In the genomic region with DNA sequence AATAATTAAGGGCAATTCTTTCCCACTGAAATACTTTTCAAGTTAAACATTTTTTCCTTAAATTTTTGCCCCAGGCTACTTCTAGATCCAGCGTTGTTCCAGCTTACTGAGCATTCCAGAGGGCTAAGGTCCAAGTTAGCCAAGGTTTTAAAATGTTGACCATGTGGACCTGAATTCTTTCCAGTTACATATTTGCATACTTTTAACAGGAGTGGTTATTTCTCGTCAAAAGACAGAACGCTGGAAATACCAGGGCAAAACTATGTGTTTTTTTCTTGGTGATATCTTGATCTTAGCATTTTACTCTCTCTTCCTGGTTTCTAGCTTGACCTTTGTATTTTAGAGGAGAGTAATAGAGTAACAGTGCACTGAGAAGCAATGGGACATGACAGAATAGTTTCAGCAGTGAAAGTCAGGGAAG, we compare ENCODE assay signal across 10 cellular contexts. TPM values are rescaled to one million over a fixed set of nuclear protein-coding genes. Genes with fewer than 3 reads are reported as not detected.
A peak's percentile ranks its signal among the peaks of the same experiment; 100 is the strongest.
DNase-seq lines count a peak whose midpoint lies in the region; ATAC-seq, FAIRE-seq and TF ChIP-seq lines count a peak whose summit lies in the region.
"Had no signal": no experiment of that assay in that cellular context is flagged by ENCODE, and none has a peak within 500 bp of the region (broad histone marks: within the 10 kb centered on the region; RNA-seq: fewer than 3 reads in every experiment).

No MANE protein-coding gene starts in this region.

- H3K4me1 Mint-ChIP-seq in CD4-positive, alpha-beta memory T cell = peaks cover 2 to 10% (median 6%) of the 10 kb centered on the region in 4 donors

- H3K27ac ChIP-seq in K562 (ENCODE audit: extremely low read depth, low read depth, low read length) = no peak overlapping the region
- H3K27ac ChIP-seq in thyroid gland = peak overlapping the region; percentile 72 to 91 (median 83)
- no peak overlapping the region for H3K27ac ChIP-seq in suprapubic skin
- H3K27ac ChIP-seq in CD4-positive, alpha-beta memory T cell (ENCODE audit: low read depth, low read length) = no peak overlapping the region

- H3K79me2 ChIP-seq in K562 (ENCODE audit: control insufficient read depth, insufficient read depth, low read length) = no peaks in the 10 kb centered on the region

- in situ Hi-C loops in K562 (cut with MboI) = no loop called here

- H3K9ac ChIP-seq in K562 (ENCODE audit: insufficient read depth in 1 of 2, low read depth in 2 of 2, low read length in 2 of 2) = no peak overlapping the region

- peaks cover 0 to 8% of the 10 kb centered on the region in 2 experiments; a peak in 3 of 5 replicates for H3K4me1 ChIP-seq in K562 (replicated peaks in 1 of 2; ENCODE audit: control insufficient read depth in 2 of 2, insufficient read depth in 2 of 2, low read length in 2 of 2)
- H3K4me1 ChIP-seq in thyroid gland = peaks cover 18 to 40% of the 10 kb centered on the region in 2 donors
- H3K4me1 ChIP-seq in suprapubic skin = peaks cover 8% of the 10 kb centered on the region
- no peaks in the 10 kb centered on the region for H3K4me1 ChIP-seq in CD4-positive, alpha-beta memory T cell (ENCODE audit: insufficient read depth, low read length)

- no peak overlapping the region for H3K4me3 Mint-ChIP-seq in CD4-positive, alpha-beta memory T cell

- no peaks in the 10 kb centered on the region for H3K36me3 Mint-ChIP-seq in CD4-positive, alpha-beta memory T cell

- WGBS in K562 (ENCODE audit: insufficient coverage, low coverage, missing lambda C conversion rate) = 13% methylated on average over 3 of the region's 3 CpGs
- 19 to 20% methylated on average over 3 of the region's 3 CpGs for WGBS in thyroid gland, 2 donors
- 30% methylated on average over 3 of the region's 3 CpGs for WGBS in suprapubic skin

- peak overlapping the region; percentile 76 for H2AFZ ChIP-seq in K562 (ENCODE audit: low read depth, low read length)

- peak; percentile 83 for FAIRE-seq in H54 (lab: Jason Lieb, UNC)
- no peak for FAIRE-seq in K562 (lab: Jason Lieb, UNC)

- TF ChIP-seq EP300 in K562 (IDR thresholded peaks at IDR 0.05; ENCODE audit: low read length) = no peak
- TF ChIP-seq EP300 in suprapubic skin (IDR thresholded peaks at IDR 0.05) = no peak

- H3K4me3 ChIP-seq in K562 (no peak overlapping the region), thyroid gland (replicated peaks in 1 of 3) (no peak overlapping the region), suprapubic skin (no peak overlapping the region)
- H3K4me3 ChIP-seq in CD4-positive, alpha-beta memory T cell (ENCODE audit: low read length in 2 of 2) = no peak overlapping the region

- no peaks in the 10 kb centered on the region for H4K20me1 ChIP-seq in K562 (replicated peaks; ENCODE audit: control insufficient read depth, insufficient read depth, low read length)

- H3K27me3 ChIP-seq in K562 (ENCODE audit: control insufficient read depth in 2 of 2, insufficient read depth in 2 of 2, low read length in 2 of 2) (no peaks in the 10 kb centered on the region), thyroid gland (no peaks in the 10 kb centered on the region), suprapubic skin (no peaks in the 10 kb centered on the region)
- H3K27me3 ChIP-seq in CD4-positive, alpha-beta memory T cell (ENCODE audit: insufficient read depth, low read length) = no peaks in the 10 kb centered on the region

- CTCF ChIA-PET in K562 (lab: Yijun Ruan, JAX; ENCODE audit: low intra/inter-chr PET ratio) = no interaction called here
- CTCF ChIA-PET in CD4-positive, alpha-beta memory T cell (lab: Charles Lee; ENCODE audit: partially characterized antibody) = interaction anchor here (1.1 kb wide), 1 partner anchor 273 kb away, joined by 3 read pairs; no protein-coding TSS in a partner anchor

- no peaks in the 10 kb centered on the region for H3K27me3 Mint-ChIP-seq in CD4-positive, alpha-beta memory T cell

- no peak for TF ChIP-seq RAD21 in K562 (CRISPR knock-in tag; conservative IDR thresholded peaks at IDR 0.05 in 1 of 2, IDR thresholded peaks at IDR 0.05 in 1 of 2)

- no peak overlapping the region for H3K4me2 ChIP-seq in K562 (ENCODE audit: insufficient read depth, low read length)

- ATAC-seq in K562 (no peak), GM21723 (IDR thresholded peaks at IDR 0.05; ENCODE audit: unreplicated experiment) (no peak)

- no peak overlapping the region for H3K27ac Mint-ChIP-seq in CD4-positive, alpha-beta memory T cell

- H3K9me3 Mint-ChIP-seq in CD4-positive, alpha-beta memory T cell = no peaks in the 10 kb centered on the region

- POLR2A ChIA-PET in K562 (lab: Yijun Ruan, JAX) = interaction anchor here (0.5 to 1.3 kb wide), 3 partner anchors 14 to 266 kb away, joined by 3 read pairs; no protein-coding TSS in a partner anchor
- POLR2A ChIA-PET in CD4-positive, alpha-beta memory T cell (lab: Charles Lee; ENCODE audit: partially characterized antibody) = interaction anchor here (1.4 to 1.9 kb wide), 2 partner anchors 27 to 189 kb away, joined by 5 to 6 read pairs; partner anchors contain the start of gene ZFAND5

- TF ChIP-seq CTCF in K562 (IDR thresholded peaks at IDR 0.05 in 2 of 3, conservative IDR thresholded peaks at IDR 0.05 in 1 of 3; ENCODE audit: insufficient read depth in 2 of 3, low read depth in 1 of 3, low read length in 3 of 3) (no peak), thyroid gland (IDR thresholded peaks at IDR 0.05) (no peak), suprapubic skin (IDR thresholded peaks at IDR 0.05) (no peak)

- TF ChIP-seq POLR2A in H54 (IDR thresholded peaks at IDR 0.05; ENCODE audit: low read depth, low read length) (no peak), K562 (conservative IDR thresholded peaks at IDR 0.05) (no peak), thyroid gland (IDR thresholded peaks at IDR 0.05) (no peak), suprapubic skin (IDR thresholded peaks at IDR 0.05) (no peak)

- no peaks in the 10 kb centered on the region for H3K9me3 ChIP-seq in K562 (replicated peaks; ENCODE audit: control insufficient read depth, insufficient read depth, low read depth, low read length)
- H3K9me3 ChIP-seq in thyroid gland = no peaks in the 10 kb centered on the region
- H3K9me3 ChIP-seq in suprapubic skin = no peaks in the 10 kb centered on the region
- H3K9me3 ChIP-seq in CD4-positive, alpha-beta memory T cell (ENCODE audit: control insufficient read depth in 1 of 2, low read length in 2 of 2) = no peaks in the 10 kb centered on the region

- no peaks in the 10 kb centered on the region for H3K9me1 ChIP-seq in K562 (ENCODE audit: control insufficient read depth, insufficient read depth, low read length)

- DNase-seq in H54 (ENCODE audit: insufficient read length, low spot score) (no peak), K562 (ENCODE audit: extremely low read depth in 1 of 4, low spot score in 3 of 4) (no peak), kidney tubule cell (ENCODE audit: low spot score) (peak; percentile 80), thyroid gland (peak in 1 of 2 donors; percentile 25), NCI-H510A treated with DMSO at 0.1 percent for 48 hours (lab: John Stamatoyannopoulos, UW) (no peak), suprapubic skin (ENCODE audit: low spot score in 2 of 2) (no peak)
- no peak for DNase-seq in CD4-positive, alpha-beta memory T cell
- DNase-seq: activated T-cell treated with anti-CD3 and anti-CD28 coated beads for 4 hours, NCI-H2081 treated with DMSO at 0.1 percent for 48 hours had no signal

- no peaks in the 10 kb centered on the region for H3K36me3 ChIP-seq in K562 (ENCODE audit: control insufficient read depth, insufficient read depth, low read length)
- H3K36me3 ChIP-seq in thyroid gland = no peaks in the 10 kb centered on the region
- no peaks in the 10 kb centered on the region for H3K36me3 ChIP-seq in suprapubic skin
- H3K36me3 ChIP-seq in CD4-positive, alpha-beta memory T cell (ENCODE audit: insufficient read depth, low read length) = no peaks in the 10 kb centered on the region

- intact Hi-C loops in K562 (cut with micrococcal nuclease) (no loop called here), thyroid gland (cut with DNase I) (no loop called here)
- intact Hi-C loops in CD4-positive, alpha-beta memory T cell (cut with micrococcal nuclease) = no loop called here

- BruUV-seq in K562 (replicated peaks; lab: Mats Ljungman, UMichigan) = no TSS peak

TF ChIP-seq in K562, 482 proteins besides CTCF, POLR2A, EP300 and RAD21 (continues in another document):
- TF ChIP-seq SMARCE1 (IDR thresholded peaks at IDR 0.05) (no peak), MAFG (tag; conservative IDR thresholded peaks at IDR 0.05) (no peak), ELF2 (CRISPR knock-in tag; IDR thresholded peaks at IDR 0.05) (no peak), ZNF184 (CRISPR knock-in tag; IDR thresholded peaks at IDR 0.05) (no peak), ETV6 (IDR thresholded peaks at IDR 0.05; ENCODE audit: borderline replicate concordance in 1 of 2, low read depth in 2 of 2, low read length in 1 of 2) (no peak), ETV6 (CRISPR knock-in tag; IDR thresholded peaks at IDR 0.05; ENCODE audit: borderline replicate concordance) (no peak), ZNF551 (CRISPR knock-in tag; IDR thresholded peaks at IDR 0.05) (no peak)

RNA-seq across cellular contexts. Expression of gene TMC1, which starts 32.8 kb away (rescaled TPM):
- total RNA-seq in K562 (2011; cell fraction: chromatin; rRNA removed; ENCODE audit: low replicate concordance) = not detected in 2 replicates
- total RNA-seq in K562 (2011; cell fraction: nucleolus; rRNA removed) = not detected in 2 replicates
- total RNA-seq in K562 (2011; cell fraction: nucleoplasm; rRNA removed) = not detected in 2 replicates
- total RNA-seq in K562 (2014; rRNA removed) (not detected in 2 replicates), K562 (2014; rRNA removed; fragmentation: Illumina TruSeq; extraction: Trizol) (0.19 TPM in 1 of 2 replicates, not detected in the other), K562 (2015; rRNA removed; fragmentation: Illumina TruSeq; extraction: Trizol) (not detected in 2 replicates), K562 (2021) (not detected in 2 replicates), thyroid gland (under 1 TPM in 2 of 4 donors, not detected in 2; 0.11 to 0.13 TPM), suprapubic skin (not detected)
- polyA plus RNA-seq in K562 (2011; rRNA removed) (1.0 TPM in 1 of 2 replicates, not detected in the other), K562 (2014; fragmentation: Illumina TruSeq; extraction: Trizol) (not detected in 2 replicates), K562 (2014; fragmentation: Nextera tagmentation; extraction: Ambion mirVana) (under 1 TPM; 0.10 to 0.15 TPM), K562 (2014; rRNA removed) (not detected in 2 replicates)
- polyA plus RNA-seq in K562 (2011; cell fraction: cytosol; rRNA removed) = 0.31 TPM in 1 of 2 replicates, not detected in the other
- 1.4 TPM in 1 of 2 replicates, not detected in the other for polyA plus RNA-seq in K562 (2011; cell fraction: nucleus; rRNA removed)
- not detected in 2 replicates for polyA plus RNA-seq in K562 (2012)
- polyA minus RNA-seq in K562 (2011; rRNA and poly(A)+ RNA removed) = 1.3 TPM in 1 of 2 replicates, not detected in the other
- not detected in 2 replicates for polyA minus RNA-seq in K562 (2011; cell fraction: cytosol; rRNA and poly(A)+ RNA removed)
- 3.1 TPM in 1 of 2 replicates, not detected in the other for polyA minus RNA-seq in K562 (2011; cell fraction: nucleus; rRNA and poly(A)+ RNA removed)
- total RNA-seq in CD4-positive, alpha-beta memory T cell = not detected
- not detected for polyA plus RNA-seq in CD4-positive, alpha-beta memory T cell

Comparison
In these comparisons a context has a peak if more than half of its experiments do, and no peak if none do; other contexts are left out.
1. H3K27ac ChIP-seq: peak in thyroid gland (3 of 3); none in K562 (single experiment), suprapubic skin (single experiment) and CD4-positive, alpha-beta memory T cell (single experiment).